12 cellular contexts compared by ENCODE assay signal in the genomic region with DNA sequence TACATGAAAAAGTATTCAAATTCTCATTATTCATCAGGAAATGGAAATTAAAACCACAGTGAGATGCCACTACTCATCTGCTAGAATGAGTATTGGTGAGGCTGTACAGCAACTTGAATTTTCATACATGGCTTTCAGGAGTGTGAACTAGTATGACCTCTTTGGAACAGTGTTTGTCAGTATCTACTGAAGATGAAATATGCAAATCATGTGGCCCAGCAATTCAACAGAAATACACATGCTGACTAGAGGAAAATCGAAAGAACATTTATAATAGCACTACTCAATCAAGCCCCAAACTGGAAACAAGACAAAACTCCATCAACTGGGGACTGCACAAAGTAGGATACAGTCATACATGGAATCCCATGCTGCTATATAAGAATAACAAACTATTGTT.
DNase-seq lines count a peak whose midpoint lies in the region; ATAC-seq lines count a peak whose summit lies in the region.
"Had no signal": no experiment of that assay in that cellular context is flagged by ENCODE, and none has a peak within 500 bp of the region (broad histone marks: within the 10 kb centered on the region; RNA-seq: fewer than 3 reads in every experiment).

No MANE protein-coding gene starts in this region.

- ATAC-seq in GM18873 (IDR thresholded peaks at IDR 0.05; ENCODE audit: low FRiP score, unreplicated experiment) (peak; percentile 95), GM21423 (IDR thresholded peaks at IDR 0.05; ENCODE audit: unreplicated experiment) (peak; percentile 88), HG03045 (IDR thresholded peaks at IDR 0.05; ENCODE audit: unreplicated experiment) (peak; percentile 67), Right ventricle myocardium superior (ENCODE audit: poor library complexity) (no peak)
- ATAC-seq: K562 had no signal

- intact Hi-C loops in Right ventricle myocardium superior (cut with DNase I), result no loop called here

- peak; percentile 97 for DNase-seq in NCI-H526 treated with DMSO at 0.1 percent for 48 hours (lab: John Stamatoyannopoulos, UW)
- no peak for DNase-seq in RPMI8226
- DNase-seq in stimulated activated naive CD4-positive, alpha-beta T cell treated with Interleukin-2 at 50 U/mL for 16 hours (lab: John Stamatoyannopoulos, UW), result no peak
- DNase-seq in Right ventricle myocardium superior, result no peak
- DNase-seq: effector CD4-positive, alpha-beta T cell; mesenchymal stem cell; NCI-H2171; SIG-M5 had no signal
